In the genomic region with DNA sequence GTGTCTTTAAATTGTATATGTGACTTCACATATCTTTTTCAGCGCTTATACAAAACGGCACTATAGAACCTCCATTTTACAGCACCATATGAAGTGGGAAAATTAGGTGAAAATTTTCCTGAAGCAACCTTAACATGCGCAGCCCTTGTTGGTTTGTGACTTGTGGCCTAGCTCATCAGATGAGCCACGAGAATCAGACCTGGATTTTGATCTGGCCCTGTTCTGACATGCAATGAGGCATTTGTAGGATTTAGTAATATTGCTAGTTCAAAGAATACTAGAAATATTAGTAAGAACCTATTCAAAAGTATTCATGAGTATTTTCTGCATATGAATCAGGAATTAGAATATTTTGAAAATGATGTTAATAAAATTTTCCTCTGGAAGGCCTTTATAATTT, we compare ENCODE assay signal across 9 cellular contexts. TPM values are rescaled to one million over a fixed set of nuclear protein-coding genes. Genes with fewer than 3 reads are reported as not detected.
DNase-seq lines count a peak whose midpoint lies in the region; ATAC-seq, FAIRE-seq and TF ChIP-seq lines count a peak whose summit lies in the region.
"Had no signal": no experiment of that assay in that cellular context is flagged by ENCODE, and none has a peak within 500 bp of the region (broad histone marks: within the 10 kb centered on the region; RNA-seq: fewer than 3 reads in every experiment).

No MANE protein-coding gene starts in this region.

- H3K27ac ChIP-seq in right atrium auricular region (peak overlapping the region; percentile 100), HepG2 (ENCODE audit: extremely low read length, insufficient read depth, low read length) (peak overlapping the region; percentile 99), upper lobe of right lung (peak overlapping the region; percentile 99)

- H3K4me1 Mint-ChIP-seq in activated T-helper 2 cell treated with anti-CD3 and anti-CD28 coated beads, Interferon-gamma antibody, Interleukin-2, Interleukin-4, amounts not matched to agents 10 μg/mL and 5 μg/mL and 100 μg/mL, durations not matched to agents 14 hours and 24 hours and 36 hours (ENCODE audit: low read depth): peaks cover 36% of the 10 kb centered on the region

- WGBS in HepG2 (ENCODE audit: low lambda C conversion rate): 25% methylated on average over 4 of the region's 4 CpGs

- intact Hi-C loops in Right ventricle myocardium superior (cut with DNase I): no loop called here
- intact Hi-C loops in activated T-helper 2 cell treated with anti-CD3 and anti-CD28 coated beads, Interferon-gamma antibody, Interleukin-2, Interleukin-4, amounts not matched to agents 10 μg/mL and 5 μg/mL and 100 μg/mL, durations not matched to agents 14 hours and 24 hours and 36 hours (cut with micrococcal nuclease): loop anchor here (5.0 kb wide), 1 partner anchor 1672 kb away; no protein-coding TSS in a partner anchor
- intact Hi-C loops in HepG2 (cut with micrococcal nuclease; ENCODE audit: unreplicated experiment): no loop called here
- intact Hi-C loops in upper lobe of right lung (cut with DNase I): no loop called here

- TF ChIP-seq CTCF in right atrium auricular region (IDR thresholded peaks at IDR 0.05) (no peak), HepG2 (CRISPR knock-in tag; IDR thresholded peaks at IDR 0.05) (no peak), upper lobe of right lung (IDR thresholded peaks at IDR 0.05) (no peak)

- peaks cover 15% of the 10 kb centered on the region; the same call in 1 of the 2 replicates for H4K20me1 ChIP-seq in HepG2 (ENCODE audit: insufficient read depth, low read length)

- POLR2A ChIA-PET in HepG2 (lab: Yijun Ruan, JAX): no interaction called here

- H3K4me3 ChIP-seq in right atrium auricular region (peak overlapping the region in 1 of 2 donors; percentile 91), HepG2 (replicated peaks in 1 of 3; ENCODE audit: insufficient read depth in 1 of 3, low read depth in 2 of 3, low read length in 3 of 3) (peak overlapping the region; percentile 92 to 96 (median 96); a peak in 5 of 6 replicates), upper lobe of right lung (peak overlapping the region; percentile 90)

- no peaks in the 10 kb centered on the region for H3K27me3 Mint-ChIP-seq in activated T-helper 2 cell treated with anti-CD3 and anti-CD28 coated beads, Interferon-gamma antibody, Interleukin-2, Interleukin-4, amounts not matched to agents 10 μg/mL and 5 μg/mL and 100 μg/mL, durations not matched to agents 14 hours and 24 hours and 36 hours (ENCODE audit: low read depth)

- in situ Hi-C loops in HepG2 (cut with HindIII; ENCODE audit: extremely low pct_ligation_motif_present, low pct_unique_long_range_greater_than_20kb): loop anchor here (25.0 kb wide), 1 partner anchor 633 kb away; no protein-coding TSS in a partner anchor

- peaks cover 67% of the 10 kb centered on the region for H3K36me3 Mint-ChIP-seq in activated T-helper 2 cell treated with anti-CD3 and anti-CD28 coated beads, Interferon-gamma antibody, Interleukin-2, Interleukin-4, amounts not matched to agents 10 μg/mL and 5 μg/mL and 100 μg/mL, durations not matched to agents 14 hours and 24 hours and 36 hours (ENCODE audit: low read depth)

- H3K9ac ChIP-seq in HepG2 (ENCODE audit: insufficient read depth, low read depth, low read length): peak overlapping the region; percentile 99

- FAIRE-seq in HepG2 (lab: Jason Lieb, UNC): no peak

- CTCF ChIA-PET in HepG2 (lab: Yijun Ruan, JAX; ENCODE audit: low intra/inter-chr PET ratio, low total read pairs): no interaction called here

- ATAC-seq in Right ventricle myocardium superior (ENCODE audit: poor library complexity) (no peak), HepG2 (no peak), upper lobe of right lung (no peak), GM21717 (IDR thresholded peaks at IDR 0.05; ENCODE audit: unreplicated experiment) (no peak)

- no peak overlapping the region for H2AFZ ChIP-seq in HepG2 (ENCODE audit: low read length)

- TF ChIP-seq EP300 in HepG2 (IDR thresholded peaks at IDR 0.05; ENCODE audit: low read depth in 2 of 2, low read length in 2 of 2) (no peak), HepG2 (CRISPR knock-in tag; IDR thresholded peaks at IDR 0.05; ENCODE audit: borderline replicate concordance) (no peak)

- H3K9me3 ChIP-seq in right atrium auricular region (no peaks in the 10 kb centered on the region), HepG2 (ENCODE audit: low read length) (no peaks in the 10 kb centered on the region), upper lobe of right lung (no peaks in the 10 kb centered on the region)

- TF ChIP-seq POLR2A in HepG2 (IDR thresholded peaks at IDR 0.05; ENCODE audit: insufficient read depth in 1 of 2, low read depth in 2 of 2, low read length in 2 of 2): no peak

- H3K27me3 ChIP-seq in right atrium auricular region: no peaks in the 10 kb centered on the region
- H3K27me3 ChIP-seq in HepG2 (ENCODE audit: control insufficient read depth in 1 of 2, insufficient read depth in 2 of 2, low read length in 2 of 2): no peaks in the 10 kb centered on the region; a peak in 2 of 5 replicates
- H3K27me3 ChIP-seq in upper lobe of right lung: no peaks in the 10 kb centered on the region

- peaks cover 0 to 57% of the 10 kb centered on the region in 2 donors for H3K4me1 ChIP-seq in right atrium auricular region
- H3K4me1 ChIP-seq in HepG2 (ENCODE audit: insufficient read depth, low read length): peaks cover 43% of the 10 kb centered on the region
- peaks cover 38% of the 10 kb centered on the region for H3K4me1 ChIP-seq in upper lobe of right lung

- peak overlapping the region; percentile 89 for H3K4me2 ChIP-seq in HepG2 (ENCODE audit: low read depth, low read length)

- H3K27ac Mint-ChIP-seq in activated T-helper 2 cell treated with anti-CD3 and anti-CD28 coated beads, Interferon-gamma antibody, Interleukin-2, Interleukin-4, amounts not matched to agents 10 μg/mL and 5 μg/mL and 100 μg/mL, durations not matched to agents 14 hours and 24 hours and 36 hours: peak overlapping the region; percentile 98

- H3K4me3 Mint-ChIP-seq in activated T-helper 2 cell treated with anti-CD3 and anti-CD28 coated beads, Interferon-gamma antibody, Interleukin-2, Interleukin-4, amounts not matched to agents 10 μg/mL and 5 μg/mL and 100 μg/mL, durations not matched to agents 14 hours and 24 hours and 36 hours (ENCODE audit: low read depth): peak overlapping the region; percentile 99

- peaks cover 25% of the 10 kb centered on the region for H3K36me3 ChIP-seq in right atrium auricular region
- H3K36me3 ChIP-seq in HepG2 (replicated peaks in 1 of 2; ENCODE audit: control insufficient read depth in 1 of 2, insufficient read depth in 2 of 2, low read length in 2 of 2): 0 out of 5 replicates have a peak, but pooled peaks cover 1 to 9% of the 10 kb centered on the region in 2 experiments
- peaks cover 32% of the 10 kb centered on the region for H3K36me3 ChIP-seq in upper lobe of right lung

- no TSS peak for BruUV-seq in HepG2 (replicated peaks; lab: Mats Ljungman, UMichigan)

- no peak for TF ChIP-seq RAD21 in HepG2 (CRISPR knock-in tag; IDR thresholded peaks at IDR 0.05)

- no peaks in the 10 kb centered on the region for H3K9me3 Mint-ChIP-seq in activated T-helper 2 cell treated with anti-CD3 and anti-CD28 coated beads, Interferon-gamma antibody, Interleukin-2, Interleukin-4, amounts not matched to agents 10 μg/mL and 5 μg/mL and 100 μg/mL, durations not matched to agents 14 hours and 24 hours and 36 hours

- DNase-seq in right atrium auricular region (ENCODE audit: low spot score): no peak
- DNase-seq in Right ventricle myocardium superior: no peak
- no peak for DNase-seq in activated T-helper 2 cell treated with anti-CD3 and anti-CD28 coated beads, Interferon-gamma antibody, Interleukin-2, Interleukin-4, amounts not matched to agents 10 μg/mL and 5 μg/mL and 100 μg/mL, durations not matched to agents 14 hours and 24 hours and 36 hours (ENCODE audit: low spot score)
- no peak for DNase-seq in HepG2 (ENCODE audit: low spot score)
- no peak for DNase-seq in upper lobe of right lung
- DNase-seq in NCI-H128 (lab: John Stamatoyannopoulos, UW; ENCODE audit: unreplicated experiment): no peak
- no peak for DNase-seq in activated CD8-positive, alpha-beta memory T cell treated with anti-CD3 and anti-CD28 coated beads, Interleukin-2, amount 50 U/mL, for 48 hours

- H3K79me2 ChIP-seq in HepG2 (ENCODE audit: insufficient read depth, low read length): peaks cover 77% of the 10 kb centered on the region

RNA-seq across cellular contexts. Expression of a gene that starts 2.9 kb away (rescaled TPM):
- total RNA-seq in right atrium auricular region (10 to 100 TPM; 31.1 to 38.1 TPM), Right ventricle myocardium superior (37.5 TPM), HepG2 (2016; rRNA removed; fragmentation: Illumina TruSeq; extraction: Trizol) (37.2 and 39.6 TPM in 2 replicates), upper lobe of right lung (51.4 TPM)
- total RNA-seq in activated T-helper 2 cell treated with anti-CD3 and anti-CD28 coated beads, Interferon-gamma antibody, Interleukin-2, Interleukin-4, amounts not matched to agents 10 μg/mL and 5 μg/mL and 100 μg/mL, durations not matched to agents 14 hours and 24 hours and 36 hours: 49.0 and 53.4 TPM in 2 replicates
- total RNA-seq in HepG2 (2016; cell fraction: cytosol; rRNA removed; fragmentation: Illumina TruSeq; extraction: Trizol; ENCODE audit: low read depth): 7.8 TPM in 2 replicates
- 39.5 and 39.9 TPM in 2 replicates for total RNA-seq in HepG2 (2016; cell fraction: insoluble cytoplasmic fraction; rRNA removed; fragmentation: Illumina TruSeq; extraction: Trizol)
- total RNA-seq in HepG2 (2016; cell fraction: membrane; rRNA removed; fragmentation: Illumina TruSeq; extraction: Trizol): 22.3 and 22.5 TPM in 2 replicates
- total RNA-seq in HepG2 (2016; cell fraction: nucleus; rRNA removed; fragmentation: Illumina TruSeq; extraction: Trizol): 31.7 and 35.6 TPM in 2 replicates
- polyA plus RNA-seq in HepG2 (2011; rRNA removed): 18.8 and 20.1 TPM in 2 replicates
- polyA plus RNA-seq in HepG2 (2011; cell fraction: cytosol; rRNA removed): 14.5 and 17.0 TPM in 2 replicates
- 9.6 and 9.9 TPM in 2 replicates for polyA plus RNA-seq in HepG2 (2011; cell fraction: nucleus; rRNA removed)
- polyA plus RNA-seq in HepG2 (2012): 30.9 and 36.9 TPM in 2 replicates
- polyA plus RNA-seq in HepG2 (2016; cell fraction: cytosol; fragmentation: Illumina TruSeq; extraction: Trizol; ENCODE audit: low read depth): 3.1 TPM in 2 replicates
- polyA plus RNA-seq in HepG2 (2016; cell fraction: insoluble cytoplasmic fraction; fragmentation: Illumina TruSeq; extraction: Trizol; ENCODE audit: low read depth): 48.4 and 51.0 TPM in 2 replicates
- 11.6 TPM in 2 replicates for polyA plus RNA-seq in HepG2 (2016; cell fraction: membrane; fragmentation: Illumina TruSeq; extraction: Trizol; ENCODE audit: low read depth)
- polyA plus RNA-seq in HepG2 (2016; cell fraction: nucleus; fragmentation: Illumina TruSeq; extraction: Trizol; ENCODE audit: insufficient read depth, low read depth): 40.3 and 40.5 TPM in 2 replicates
- polyA minus RNA-seq in HepG2 (2011; rRNA and poly(A)+ RNA removed; ENCODE audit: low replicate concordance): 10.2 and 11.3 TPM in 2 replicates
- 18.2 and 23.5 TPM in 2 replicates for polyA minus RNA-seq in HepG2 (2011; cell fraction: cytosol; rRNA and poly(A)+ RNA removed)
- polyA minus RNA-seq in HepG2 (2011; cell fraction: nucleus; rRNA and poly(A)+ RNA removed): 27.1 and 37.2 TPM in 2 replicates

RNA-seq across cellular contexts. Expression of a gene that starts 24.1 kb away (rescaled TPM):
- total RNA-seq in right atrium auricular region: not detected
- total RNA-seq in Right ventricle myocardium superior: not detected
- 8.9 and 12.2 TPM in 2 replicates for total RNA-seq in activated T-helper 2 cell treated with anti-CD3 and anti-CD28 coated beads, Interferon-gamma antibody, Interleukin-2, Interleukin-4, amounts not matched to agents 10 μg/mL and 5 μg/mL and 100 μg/mL, durations not matched to agents 14 hours and 24 hours and 36 hours
- 1.2 and 1.4 TPM in 2 replicates for total RNA-seq in HepG2 (2016; rRNA removed; fragmentation: Illumina TruSeq; extraction: Trizol)
- 1.2 TPM in 1 of 2 replicates, not detected in the other for total RNA-seq in HepG2 (2016; cell fraction: cytosol; rRNA removed; fragmentation: Illumina TruSeq; extraction: Trizol; ENCODE audit: low read depth)
- total RNA-seq in HepG2 (2016; cell fraction: insoluble cytoplasmic fraction; rRNA removed; fragmentation: Illumina TruSeq; extraction: Trizol): 1.3 TPM in 2 replicates
- 1.00 and 1.5 TPM in 2 replicates for total RNA-seq in HepG2 (2016; cell fraction: membrane; rRNA removed; fragmentation: Illumina TruSeq; extraction: Trizol)
- total RNA-seq in HepG2 (2016; cell fraction: nucleus; rRNA removed; fragmentation: Illumina TruSeq; extraction: Trizol): 0.99 and 1.4 TPM in 2 replicates
- 1.5 and 2.0 TPM in 2 replicates for polyA plus RNA-seq in HepG2 (2011; rRNA removed)
- 0.97 and 1.0 TPM in 2 replicates for polyA plus RNA-seq in HepG2 (2011; cell fraction: cytosol; rRNA removed)
- polyA plus RNA-seq in HepG2 (2011; cell fraction: nucleus; rRNA removed): 4.7 and 5.3 TPM in 2 replicates
- 0.60 and 2.4 TPM in 2 replicates for polyA plus RNA-seq in HepG2 (2012)
- 0.41 and 0.74 TPM in 2 replicates for polyA plus RNA-seq in HepG2 (2016; cell fraction: cytosol; fragmentation: Illumina TruSeq; extraction: Trizol; ENCODE audit: low read depth)
- polyA plus RNA-seq in HepG2 (2016; cell fraction: insoluble cytoplasmic fraction; fragmentation: Illumina TruSeq; extraction: Trizol; ENCODE audit: low read depth): 0.99 and 1.1 TPM in 2 replicates
- 1.0 and 1.8 TPM in 2 replicates for polyA plus RNA-seq in HepG2 (2016; cell fraction: membrane; fragmentation: Illumina TruSeq; extraction: Trizol; ENCODE audit: low read depth)
- 4.4 and 4.9 TPM in 2 replicates for polyA plus RNA-seq in HepG2 (2016; cell fraction: nucleus; fragmentation: Illumina TruSeq; extraction: Trizol; ENCODE audit: insufficient read depth, low read depth)
- 1.8 TPM in 1 of 2 replicates, not detected in the other for polyA minus RNA-seq in HepG2 (2011; rRNA and poly(A)+ RNA removed; ENCODE audit: low replicate concordance)
- polyA minus RNA-seq in HepG2 (2011; cell fraction: cytosol; rRNA and poly(A)+ RNA removed): 0.69 TPM in 1 of 2 replicates, not detected in the other
- 1.9 and 2.9 TPM in 2 replicates for polyA minus RNA-seq in HepG2 (2011; cell fraction: nucleus; rRNA and poly(A)+ RNA removed)
- not detected for total RNA-seq in upper lobe of right lung
- total RNA-seq: subcutaneous adipose tissue had no signal
